ENCODE assay signal across 9 cellular contexts in genomic region chr18:1663879-1664705, GRCh38.
DNase-seq lines count a peak whose midpoint lies in the region; ATAC-seq and TF ChIP-seq lines count a peak whose summit lies in the region.
"Had no signal": no experiment of that assay in that cellular context is flagged by ENCODE, and none has a peak within 500 bp of the region (broad histone marks: within the 10 kb centered on the region; RNA-seq: fewer than 3 reads in every experiment).

No MANE protein-coding gene starts in this region.

- peak; percentile 34 for DNase-seq in ELR (ENCODE audit: low read depth)
- peak; percentile 76 for DNase-seq in OCI-M1 (lab: John Stamatoyannopoulos, UW)
- DNase-seq in dermis blood vessel endothelial cell: peak; percentile 12
- DNase-seq in mucosa of gallbladder (ENCODE audit: low spot score): peak; percentile 28
- DNase-seq in hepatic stellate cell (ENCODE audit: low spot score): no peak
- no peak for DNase-seq in T-helper 17 cell

- no peaks in the 10 kb centered on the region for H3K4me1 Mint-ChIP-seq in T-helper 17 cell

- no peaks in the 10 kb centered on the region for H3K27me3 Mint-ChIP-seq in T-helper 17 cell
- H3K27me3 Mint-ChIP-seq: stimulated activated naive CD8-positive, alpha-beta T cell treated with anti-CD3 and anti-CD28 coated beads, Interleukin-15, Interleukin-2, amounts not matched to agents 100 ng/mL and 50 ng/mL, for 24 hours had no signal

- peak; percentile 90 for TF ChIP-seq CTCF in 22Rv1 (IDR thresholded peaks at IDR 0.05)

- H3K9me3 ChIP-seq in T-helper 17 cell (ENCODE audit: control insufficient read depth, low read length, poor library complexity, severe bottlenecking): no peaks in the 10 kb centered on the region

- no peaks in the 10 kb centered on the region for H3K36me3 Mint-ChIP-seq in T-helper 17 cell (ENCODE audit: low read depth)

- H3K27ac ChIP-seq in 22Rv1: no peak overlapping the region

- no peak overlapping the region for H3K4me3 Mint-ChIP-seq in T-helper 17 cell
- H3K4me3 Mint-ChIP-seq: stimulated activated naive CD8-positive, alpha-beta T cell treated with anti-CD3 and anti-CD28 coated beads, Interleukin-15, Interleukin-2, amounts not matched to agents 100 ng/mL and 50 ng/mL, for 24 hours had no signal

- H3K27ac Mint-ChIP-seq in T-helper 17 cell: no peak overlapping the region
- H3K27ac Mint-ChIP-seq: stimulated activated naive CD8-positive, alpha-beta T cell treated with anti-CD3 and anti-CD28 coated beads, Interleukin-15, Interleukin-2, amounts not matched to agents 100 ng/mL and 50 ng/mL, for 24 hours had no signal

- ATAC-seq in HG02763 (IDR thresholded peaks at IDR 0.05; ENCODE audit: unreplicated experiment): peak; percentile 60
- ATAC-seq in T-helper 17 cell: no peak

Comparison
In these comparisons a context has a peak if more than half of its experiments do, and no peak if none do; other contexts are left out.
1. DNase-seq: peak in ELR (single experiment), OCI-M1 (single experiment), dermis blood vessel endothelial cell (single experiment) and mucosa of gallbladder (single experiment); none in hepatic stellate cell (single experiment) and T-helper 17 cell (0 of 3).